Comparison of ENCODE assay signal across 21 cellular contexts in genomic region chr1:51635611-51636010, GRCh38.
"Had no signal": no experiment of that assay in that cellular context is flagged by ENCODE, and none has a peak within 500 bp of the region (broad histone marks: within the 10 kb centered on the region; RNA-seq: fewer than 3 reads in every experiment).

No MANE protein-coding gene starts in this region.

- H3K27ac ChIP-seq: SK-N-MC had no signal

- H3K4me3 ChIP-seq: SK-N-MC had no signal

- ATAC-seq: activated T-cell treated with anti-CD3 and anti-CD28 coated beads, Interleukin-2, amount 50 U/mL, for 4 hours; PC-3; T-cell had no signal

- DNase-seq: activated B cell treated with CpG ODN at 0.5 μM for 24 hours; activated CD4-positive, alpha-beta memory T cell treated with anti-CD3 and anti-CD28 coated beads for 36 hours; activated CD4-positive, alpha-beta T cell treated with anti-CD3 and anti-CD28 coated beads, Interleukin-2, amount 10 ng/mL, durations not matched to agents 7 days and 5 days; activated CD8-positive, alpha-beta memory T cell treated with anti-CD3 and anti-CD28 coated beads for 24 hours; activated effector memory CD4-positive, alpha-beta T cell treated with anti-CD3 and anti-CD28 coated beads, Interleukin-2, amount 50 U/mL, for 16 hours; activated naive CD4-positive, alpha-beta T cell treated with anti-CD3 and anti-CD28 coated beads for 36 hours; activated naive CD8-positive, alpha-beta T cell treated with anti-CD3 and anti-CD28 coated beads for 36 hours; activated T-cell treated with anti-CD3 and anti-CD28 coated beads, Interleukin-2, amount 50 U/mL, for 4 hours; Karpas-422; MM.1S; NCI-H1105; NCI-H1436 treated with DMSO at 0.1 percent for 48 hours; NCI-H187; NCI-H2081; NCI-H446; NCI-H524; PC-3; T-cell; T-helper 2 cell; T1000 had no signal
